In the genomic region with DNA sequence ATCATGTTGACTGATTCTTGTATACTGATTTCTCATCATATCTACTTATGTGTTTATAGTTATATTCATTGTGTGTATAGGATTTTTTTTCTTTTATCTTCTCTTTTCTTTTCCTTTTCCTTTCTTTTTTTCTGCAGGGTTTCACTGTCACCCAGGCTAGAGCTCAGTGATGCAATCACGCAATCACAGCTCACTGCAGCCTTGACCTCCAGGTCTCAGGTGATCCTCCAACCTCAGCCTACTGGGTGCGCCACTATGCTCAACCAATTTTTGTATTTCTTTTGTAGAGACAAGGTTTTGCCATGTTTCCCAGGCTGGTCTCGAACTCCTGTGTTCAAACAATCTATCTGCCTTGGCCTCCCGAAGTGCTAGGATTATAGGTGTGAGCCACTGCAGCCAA, we compare ENCODE assay signal across 1 cellular context.
TF ChIP-seq lines count a peak whose summit lies in the region.

No MANE protein-coding gene starts in this region.

TF ChIP-seq in HepG2, 621 proteins besides CTCF, POLR2A, EP300 and RAD21 (continued from another document and continues in another):
- TF ChIP-seq, protein P1, sequence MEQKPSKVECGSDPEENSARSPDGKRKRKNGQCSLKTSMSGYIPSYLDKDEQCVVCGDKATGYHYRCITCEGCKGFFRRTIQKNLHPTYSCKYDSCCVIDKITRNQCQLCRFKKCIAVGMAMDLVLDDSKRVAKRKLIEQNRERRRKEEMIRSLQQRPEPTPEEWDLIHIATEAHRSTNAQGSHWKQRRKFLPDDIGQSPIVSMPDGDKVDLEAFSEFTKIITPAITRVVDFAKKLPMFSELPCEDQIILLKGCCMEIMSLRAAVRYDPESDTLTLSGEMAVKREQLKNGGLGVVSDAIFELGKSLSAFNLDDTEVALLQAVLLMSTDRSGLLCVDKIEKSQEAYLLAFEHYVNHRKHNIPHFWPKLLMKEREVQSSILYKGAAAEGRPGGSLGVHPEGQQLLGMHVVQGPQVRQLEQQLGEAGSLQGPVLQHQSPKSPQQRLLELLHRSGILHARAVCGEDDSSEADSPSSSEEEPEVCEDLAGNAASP (CRISPR knock-in tag; IDR thresholded peaks at IDR 0.05; ENCODE audit: borderline replicate concordance): peak; percentile 59; the same call in 1 of the 2 replicates
- peak; percentile 69 to 93 for TF ChIP-seq NR2F1 (CRISPR knock-in tag; IDR thresholded peaks at IDR 0.05)
- TF ChIP-seq, protein P2, sequence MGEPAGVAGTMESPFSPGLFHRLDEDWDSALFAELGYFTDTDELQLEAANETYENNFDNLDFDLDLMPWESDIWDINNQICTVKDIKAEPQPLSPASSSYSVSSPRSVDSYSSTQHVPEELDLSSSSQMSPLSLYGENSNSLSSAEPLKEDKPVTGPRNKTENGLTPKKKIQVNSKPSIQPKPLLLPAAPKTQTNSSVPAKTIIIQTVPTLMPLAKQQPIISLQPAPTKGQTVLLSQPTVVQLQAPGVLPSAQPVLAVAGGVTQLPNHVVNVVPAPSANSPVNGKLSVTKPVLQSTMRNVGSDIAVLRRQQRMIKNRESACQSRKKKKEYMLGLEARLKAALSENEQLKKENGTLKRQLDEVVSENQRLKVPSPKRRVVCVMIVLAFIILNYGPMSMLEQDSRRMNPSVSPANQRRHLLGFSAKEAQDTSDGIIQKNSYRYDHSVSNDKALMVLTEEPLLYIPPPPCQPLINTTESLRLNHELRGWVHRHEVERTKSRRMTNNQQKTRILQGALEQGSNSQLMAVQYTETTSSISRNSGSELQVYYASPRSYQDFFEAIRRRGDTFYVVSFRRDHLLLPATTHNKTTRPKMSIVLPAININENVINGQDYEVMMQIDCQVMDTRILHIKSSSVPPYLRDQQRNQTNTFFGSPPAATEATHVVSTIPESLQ (CRISPR knock-in tag; conservative IDR thresholded peaks at IDR 0.05): no peak
- no peak for TF ChIP-seq MATR3 (CRISPR knock-in tag; IDR thresholded peaks at IDR 0.05)
- TF ChIP-seq SMARCC2 (IDR thresholded peaks at IDR 0.05): no peak
- TF ChIP-seq, protein P3, sequence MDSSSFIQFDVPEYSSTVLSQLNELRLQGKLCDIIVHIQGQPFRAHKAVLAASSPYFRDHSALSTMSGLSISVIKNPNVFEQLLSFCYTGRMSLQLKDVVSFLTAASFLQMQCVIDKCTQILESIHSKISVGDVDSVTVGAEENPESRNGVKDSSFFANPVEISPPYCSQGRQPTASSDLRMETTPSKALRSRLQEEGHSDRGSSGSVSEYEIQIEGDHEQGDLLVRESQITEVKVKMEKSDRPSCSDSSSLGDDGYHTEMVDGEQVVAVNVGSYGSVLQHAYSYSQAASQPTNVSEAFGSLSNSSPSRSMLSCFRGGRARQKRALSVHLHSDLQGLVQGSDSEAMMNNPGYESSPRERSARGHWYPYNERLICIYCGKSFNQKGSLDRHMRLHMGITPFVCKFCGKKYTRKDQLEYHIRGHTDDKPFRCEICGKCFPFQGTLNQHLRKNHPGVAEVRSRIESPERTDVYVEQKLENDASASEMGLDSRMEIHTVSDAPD (CRISPR knock-in tag; IDR thresholded peaks at IDR 0.05): no peak
- no peak for TF ChIP-seq NFE2 (CRISPR knock-in tag; IDR thresholded peaks at IDR 0.05)
- TF ChIP-seq CAMTA2 (CRISPR knock-in tag; IDR thresholded peaks at IDR 0.05; ENCODE audit: borderline replicate concordance): no peak
- TF ChIP-seq, protein P4, sequence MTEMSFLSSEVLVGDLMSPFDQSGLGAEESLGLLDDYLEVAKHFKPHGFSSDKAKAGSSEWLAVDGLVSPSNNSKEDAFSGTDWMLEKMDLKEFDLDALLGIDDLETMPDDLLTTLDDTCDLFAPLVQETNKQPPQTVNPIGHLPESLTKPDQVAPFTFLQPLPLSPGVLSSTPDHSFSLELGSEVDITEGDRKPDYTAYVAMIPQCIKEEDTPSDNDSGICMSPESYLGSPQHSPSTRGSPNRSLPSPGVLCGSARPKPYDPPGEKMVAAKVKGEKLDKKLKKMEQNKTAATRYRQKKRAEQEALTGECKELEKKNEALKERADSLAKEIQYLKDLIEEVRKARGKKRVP (CRISPR knock-in tag; IDR thresholded peaks at IDR 0.05): peak in 1 of 2 experiments; percentile 84; a peak in 2 of 4 replicates
- TF ChIP-seq ZMYM4 (CRISPR knock-in tag; IDR thresholded peaks at IDR 0.05): peak; percentile 54
- no peak for TF ChIP-seq ZFP1 (CRISPR knock-in tag; IDR thresholded peaks at IDR 0.05)
- no peak for TF ChIP-seq CREB1 (IDR thresholded peaks at IDR 0.05)
- TF ChIP-seq CREB1 (CRISPR knock-in tag; IDR thresholded peaks at IDR 0.05): no peak
- TF ChIP-seq MED1 (CRISPR knock-in tag; IDR thresholded peaks at IDR 0.05): no peak
- TF ChIP-seq GATAD2A (CRISPR knock-in tag; IDR thresholded peaks at IDR 0.05): peak; percentile 79
- TF ChIP-seq NR2F6 (IDR thresholded peaks at IDR 0.05): peak; percentile 82
- peak; percentile 95 for TF ChIP-seq NR2F6 (CRISPR knock-in tag; IDR thresholded peaks at IDR 0.05)
- TF ChIP-seq, protein P5, sequence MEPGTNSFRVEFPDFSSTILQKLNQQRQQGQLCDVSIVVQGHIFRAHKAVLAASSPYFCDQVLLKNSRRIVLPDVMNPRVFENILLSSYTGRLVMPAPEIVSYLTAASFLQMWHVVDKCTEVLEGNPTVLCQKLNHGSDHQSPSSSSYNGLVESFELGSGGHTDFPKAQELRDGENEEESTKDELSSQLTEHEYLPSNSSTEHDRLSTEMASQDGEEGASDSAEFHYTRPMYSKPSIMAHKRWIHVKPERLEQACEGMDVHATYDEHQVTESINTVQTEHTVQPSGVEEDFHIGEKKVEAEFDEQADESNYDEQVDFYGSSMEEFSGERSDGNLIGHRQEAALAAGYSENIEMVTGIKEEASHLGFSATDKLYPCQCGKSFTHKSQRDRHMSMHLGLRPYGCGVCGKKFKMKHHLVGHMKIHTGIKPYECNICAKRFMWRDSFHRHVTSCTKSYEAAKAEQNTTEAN (CRISPR knock-in tag; conservative IDR thresholded peaks at IDR 0.05): no peak
- TF ChIP-seq SOX13 (IDR thresholded peaks at IDR 0.05): no peak
- peak in 1 of 2 experiments; percentile 33; a peak in 1 of 4 replicates for TF ChIP-seq SOX13 (CRISPR knock-in tag; conservative IDR thresholded peaks at IDR 0.05 in 1 of 2, IDR thresholded peaks at IDR 0.05 in 1 of 2)
- no peak for TF ChIP-seq SOX6 (IDR thresholded peaks at IDR 0.05)
- TF ChIP-seq SOX6 (CRISPR knock-in tag; IDR thresholded peaks at IDR 0.05): peak; percentile 33; the same call in 1 of the 2 replicates
- TF ChIP-seq MTF2 (CRISPR knock-in tag; IDR thresholded peaks at IDR 0.05; ENCODE audit: borderline replicate concordance): no peak
- TF ChIP-seq ZNF816 (CRISPR knock-in tag; IDR thresholded peaks at IDR 0.05; ENCODE audit: borderline replicate concordance): no peak
- no peak for TF ChIP-seq CBX2 (IDR thresholded peaks at IDR 0.05; ENCODE audit: low read depth, low read length)
- TF ChIP-seq CBX2 (CRISPR knock-in tag; IDR thresholded peaks at IDR 0.05; ENCODE audit: low read depth): no peak
- TF ChIP-seq NCOA1 (CRISPR knock-in tag; IDR thresholded peaks at IDR 0.05): no peak
- TF ChIP-seq KLF12 (CRISPR knock-in tag; IDR thresholded peaks at IDR 0.05; ENCODE audit: borderline replicate concordance): no peak
- peak; percentile 60; the same call in 1 of the 2 replicates for TF ChIP-seq NR2C2 (CRISPR knock-in tag; IDR thresholded peaks at IDR 0.05; ENCODE audit: borderline replicate concordance)
- peak; percentile 58; the same call in 1 of the 2 replicates for TF ChIP-seq NR2F2 (IDR thresholded peaks at IDR 0.05; ENCODE audit: borderline replicate concordance, low read depth)
- no peak for TF ChIP-seq REL (CRISPR knock-in tag; conservative IDR thresholded peaks at IDR 0.05)
- no peak for TF ChIP-seq ZFP62 (CRISPR knock-in tag; IDR thresholded peaks at IDR 0.05)
- TF ChIP-seq HOXA3 (CRISPR knock-in tag; IDR thresholded peaks at IDR 0.05): peak; percentile 47; the same call in 1 of the 2 replicates
- no peak for TF ChIP-seq ZNF430 (CRISPR knock-in tag; IDR thresholded peaks at IDR 0.05)
- no peak for TF ChIP-seq SP4 (CRISPR knock-in tag; IDR thresholded peaks at IDR 0.05)
- TF ChIP-seq, protein P6, sequence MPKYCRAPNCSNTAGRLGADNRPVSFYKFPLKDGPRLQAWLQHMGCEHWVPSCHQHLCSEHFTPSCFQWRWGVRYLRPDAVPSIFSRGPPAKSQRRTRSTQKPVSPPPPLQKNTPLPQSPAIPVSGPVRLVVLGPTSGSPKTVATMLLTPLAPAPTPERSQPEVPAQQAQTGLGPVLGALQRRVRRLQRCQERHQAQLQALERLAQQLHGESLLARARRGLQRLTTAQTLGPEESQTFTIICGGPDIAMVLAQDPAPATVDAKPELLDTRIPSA (CRISPR knock-in tag; IDR thresholded peaks at IDR 0.05; ENCODE audit: borderline replicate concordance): no peak
- TF ChIP-seq CBX5 (CRISPR knock-in tag; IDR thresholded peaks at IDR 0.05; ENCODE audit: borderline replicate concordance): peak; percentile 35; the same call in 1 of the 2 replicates
- peak; percentile 96 for TF ChIP-seq GFI1 (CRISPR knock-in tag; IDR thresholded peaks at IDR 0.05; ENCODE audit: borderline replicate concordance)
- TF ChIP-seq ZNF558 (CRISPR knock-in tag; IDR thresholded peaks at IDR 0.05; ENCODE audit: borderline replicate concordance): no peak
- TF ChIP-seq MYNN (CRISPR knock-in tag; IDR thresholded peaks at IDR 0.05; ENCODE audit: low read depth): no peak
- TF ChIP-seq, protein P7, sequence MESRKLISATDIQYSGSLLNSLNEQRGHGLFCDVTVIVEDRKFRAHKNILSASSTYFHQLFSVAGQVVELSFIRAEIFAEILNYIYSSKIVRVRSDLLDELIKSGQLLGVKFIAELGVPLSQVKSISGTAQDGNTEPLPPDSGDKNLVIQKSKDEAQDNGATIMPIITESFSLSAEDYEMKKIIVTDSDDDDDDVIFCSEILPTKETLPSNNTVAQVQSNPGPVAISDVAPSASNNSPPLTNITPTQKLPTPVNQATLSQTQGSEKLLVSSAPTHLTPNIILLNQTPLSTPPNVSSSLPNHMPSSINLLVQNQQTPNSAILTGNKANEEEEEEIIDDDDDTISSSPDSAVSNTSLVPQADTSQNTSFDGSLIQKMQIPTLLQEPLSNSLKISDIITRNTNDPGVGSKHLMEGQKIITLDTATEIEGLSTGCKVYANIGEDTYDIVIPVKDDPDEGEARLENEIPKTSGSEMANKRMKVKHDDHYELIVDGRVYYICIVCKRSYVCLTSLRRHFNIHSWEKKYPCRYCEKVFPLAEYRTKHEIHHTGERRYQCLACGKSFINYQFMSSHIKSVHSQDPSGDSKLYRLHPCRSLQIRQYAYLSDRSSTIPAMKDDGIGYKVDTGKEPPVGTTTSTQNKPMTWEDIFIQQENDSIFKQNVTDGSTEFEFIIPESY (CRISPR knock-in tag; IDR thresholded peaks at IDR 0.05): peak; percentile 73
- TF ChIP-seq ZNF232 (CRISPR knock-in tag; IDR thresholded peaks at IDR 0.05; ENCODE audit: borderline replicate concordance): no peak
- TF ChIP-seq, protein P8, sequence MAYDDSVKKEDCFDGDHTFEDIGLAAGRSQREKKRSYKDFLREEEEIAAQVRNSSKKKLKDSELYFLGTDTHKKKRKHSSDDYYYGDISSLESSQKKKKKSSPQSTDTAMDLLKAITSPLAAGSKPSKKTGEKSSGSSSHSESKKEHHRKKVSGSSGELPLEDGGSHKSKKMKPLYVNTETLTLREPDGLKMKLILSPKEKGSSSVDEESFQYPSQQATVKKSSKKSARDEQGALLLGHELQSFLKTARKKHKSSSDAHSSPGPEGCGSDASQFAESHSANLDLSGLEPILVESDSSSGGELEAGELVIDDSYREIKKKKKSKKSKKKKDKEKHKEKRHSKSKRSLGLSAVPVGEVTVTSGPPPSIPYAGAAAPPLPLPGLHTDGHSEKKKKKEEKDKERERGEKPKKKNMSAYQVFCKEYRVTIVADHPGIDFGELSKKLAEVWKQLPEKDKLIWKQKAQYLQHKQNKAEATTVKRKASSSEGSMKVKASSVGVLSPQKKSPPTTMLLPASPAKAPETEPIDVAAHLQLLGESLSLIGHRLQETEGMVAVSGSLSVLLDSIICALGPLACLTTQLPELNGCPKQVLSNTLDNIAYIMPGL (CRISPR knock-in tag; IDR thresholded peaks at IDR 0.05; ENCODE audit: borderline replicate concordance in 1 of 2, low read depth in 1 of 2): no peak
- TF ChIP-seq, protein P9, sequence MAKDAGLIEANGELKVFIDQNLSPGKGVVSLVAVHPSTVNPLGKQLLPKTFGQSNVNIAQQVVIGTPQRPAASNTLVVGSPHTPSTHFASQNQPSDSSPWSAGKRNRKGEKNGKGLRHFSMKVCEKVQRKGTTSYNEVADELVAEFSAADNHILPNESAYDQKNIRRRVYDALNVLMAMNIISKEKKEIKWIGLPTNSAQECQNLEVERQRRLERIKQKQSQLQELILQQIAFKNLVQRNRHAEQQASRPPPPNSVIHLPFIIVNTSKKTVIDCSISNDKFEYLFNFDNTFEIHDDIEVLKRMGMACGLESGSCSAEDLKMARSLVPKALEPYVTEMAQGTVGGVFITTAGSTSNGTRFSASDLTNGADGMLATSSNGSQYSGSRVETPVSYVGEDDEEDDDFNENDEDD (CRISPR knock-in tag; IDR thresholded peaks at IDR 0.05; ENCODE audit: borderline replicate concordance): no peak
- peak; percentile 69; the same call in 1 of the 2 replicates for TF ChIP-seq HMG20B (CRISPR knock-in tag; conservative IDR thresholded peaks at IDR 0.05)
- no peak for TF ChIP-seq SIN3A (IDR thresholded peaks at IDR 0.05; ENCODE audit: borderline replicate concordance, low read depth, low read length)
- no peak for TF ChIP-seq PRMT3 (CRISPR knock-in tag; IDR thresholded peaks at IDR 0.05; ENCODE audit: borderline replicate concordance, low read depth)
- TF ChIP-seq ATF7 (IDR thresholded peaks at IDR 0.05): 0 out of 2 replicates have a peak, but pooled peaks have one; percentile 22
- TF ChIP-seq ATF7 (CRISPR knock-in tag; IDR thresholded peaks at IDR 0.05): no peak
- TF ChIP-seq, protein P10, sequence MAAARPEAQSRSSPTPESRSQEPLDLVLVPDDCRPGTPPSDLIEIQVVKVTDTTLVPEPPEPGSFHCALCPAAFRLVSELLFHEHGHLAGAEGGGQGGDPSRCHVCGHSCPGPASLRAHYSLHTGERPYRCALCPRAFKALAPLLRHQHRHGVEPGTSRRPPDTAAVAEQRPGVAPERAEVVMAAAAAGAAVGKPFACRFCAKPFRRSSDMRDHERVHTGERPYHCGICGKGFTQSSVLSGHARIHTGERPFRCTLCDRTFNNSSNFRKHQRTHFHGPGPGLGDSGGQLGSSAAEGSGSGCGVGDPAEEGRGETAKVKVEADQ (CRISPR knock-in tag; IDR thresholded peaks at IDR 0.05; ENCODE audit: borderline replicate concordance): no peak
- TF ChIP-seq CENPT (CRISPR knock-in tag; IDR thresholded peaks at IDR 0.05; ENCODE audit: low read depth): no peak
- TF ChIP-seq RBAK (CRISPR knock-in tag; IDR thresholded peaks at IDR 0.05): no peak
- no peak for TF ChIP-seq ELF4 (CRISPR knock-in tag; IDR thresholded peaks at IDR 0.05; ENCODE audit: borderline replicate concordance)
- TF ChIP-seq, protein P11, sequence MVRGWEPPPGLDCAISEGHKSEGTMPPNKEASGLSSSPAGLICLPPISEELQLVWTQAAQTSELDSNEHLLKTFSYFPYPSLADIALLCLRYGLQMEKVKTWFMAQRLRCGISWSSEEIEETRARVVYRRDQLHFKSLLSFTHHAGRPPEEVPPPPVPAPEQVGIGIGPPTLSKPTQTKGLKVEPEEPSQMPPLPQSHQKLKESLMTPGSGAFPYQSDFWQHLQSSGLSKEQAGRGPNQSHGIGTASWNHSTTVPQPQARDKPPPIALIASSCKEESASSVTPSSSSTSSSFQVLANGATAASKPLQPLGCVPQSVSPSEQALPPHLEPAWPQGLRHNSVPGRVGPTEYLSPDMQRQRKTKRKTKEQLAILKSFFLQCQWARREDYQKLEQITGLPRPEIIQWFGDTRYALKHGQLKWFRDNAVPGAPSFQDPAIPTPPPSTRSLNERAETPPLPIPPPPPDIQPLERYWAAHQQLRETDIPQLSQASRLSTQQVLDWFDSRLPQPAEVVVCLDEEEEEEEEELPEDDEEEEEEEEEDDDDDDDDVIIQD (CRISPR knock-in tag; IDR thresholded peaks at IDR 0.05; ENCODE audit: low read depth): peak; percentile 21; the same call in 1 of the 2 replicates
- TF ChIP-seq RXRB (CRISPR knock-in tag; IDR thresholded peaks at IDR 0.05; ENCODE audit: borderline replicate concordance): peak; percentile 56
